ENCODE assay signal across 9 cellular contexts in genomic region chr6:125099211-125100017, GRCh38. TPM values are rescaled to one million over a fixed set of nuclear protein-coding genes. Genes with fewer than 3 reads are reported as not detected.
DNase-seq lines count a peak whose midpoint lies in the region; TF ChIP-seq lines count a peak whose summit lies in the region.
"Had no signal": no experiment of that assay in that cellular context is flagged by ENCODE, and none has a peak within 500 bp of the region (broad histone marks: within the 10 kb centered on the region; RNA-seq: fewer than 3 reads in every experiment).

No MANE protein-coding gene starts in this region.

- DNase-seq in DMS53 (lab: John Stamatoyannopoulos, UW) = peak; percentile 86
- DNase-seq in H9 = peak; percentile 72
- DNase-seq in NCI-H1436 treated with DMSO at 0.1 percent for 48 hours (lab: John Stamatoyannopoulos, UW) = peak; percentile 2
- peak; percentile 1 for DNase-seq in activated CD4-positive, alpha-beta T cell treated with anti-CD3 and anti-CD28 coated beads, Interleukin-2, amount 50 U/mL, for 1 hour
- DNase-seq in esophagus squamous epithelium (lab: John Stamatoyannopoulos, UW) = no peak
- DNase-seq in mucosa of gallbladder (ENCODE audit: low spot score) = peak; percentile 17
- DNase-seq in suprapubic skin (ENCODE audit: low spot score in 2 of 2) = no peak
- DNase-seq in NCI-H446 (lab: John Stamatoyannopoulos, UW) = no peak

- no CpG with 5 or more reads among the region's 48 CpGs for WGBS in H9 (ENCODE audit: extremely low coverage, insufficient read length, low lambda C conversion rate)
- WGBS in esophagus squamous epithelium, 2 donors = 3 to 10% methylated on average over 5 to 23 of the region's 48 CpGs
- 1% methylated on average over 29 of the region's 48 CpGs for WGBS in suprapubic skin

- no peak overlapping the region for H3K4ac ChIP-seq in H9 (ENCODE audit: low read depth, low read length)

- no peak overlapping the region for H3K56ac ChIP-seq in H9 (ENCODE audit: insufficient read length, low read depth, low read length)

- H4K91ac ChIP-seq in H9 (ENCODE audit: insufficient read length, low read depth, low read length) = no peak overlapping the region

- H3K23ac ChIP-seq in H9 (ENCODE audit: insufficient read length, low read depth, low read length) = no peak overlapping the region

- H3K18ac ChIP-seq in H9 (ENCODE audit: insufficient read length, low read depth, low read length) = peak overlapping the region; percentile 86

- H3K9me3 Mint-ChIP-seq in H9 = no peaks in the 10 kb centered on the region

- no peak overlapping the region for H3T11ph ChIP-seq in H9 (ENCODE audit: low read length)

- peak overlapping the region; percentile 66 to 79 for H3K4me3 Mint-ChIP-seq in H9

- no peak for TF ChIP-seq EP300 in suprapubic skin (IDR thresholded peaks at IDR 0.05)

- no peak overlapping the region for H2BK15ac ChIP-seq in H9 (ENCODE audit: low read depth, low read length)

- no peak overlapping the region for H2BK120ac ChIP-seq in H9 (ENCODE audit: low read depth, low read length, poor library complexity, severe bottlenecking)

- H2AFZ ChIP-seq in H9 (ENCODE audit: low read length) = no peak overlapping the region

- H2AK5ac ChIP-seq in H9 (ENCODE audit: insufficient read length, low read length) = no peak overlapping the region

- H2BK12ac ChIP-seq in H9 (ENCODE audit: insufficient read length, low read depth, low read length) = no peak overlapping the region

- H4K20me1 ChIP-seq in H9 (ENCODE audit: control insufficient read depth, insufficient read depth, insufficient read length) = no peaks in the 10 kb centered on the region

- peak overlapping the region; percentile 32 for H3K4me2 ChIP-seq in H9 (ENCODE audit: insufficient read depth, insufficient read length, low read length)

- H3K27ac Mint-ChIP-seq in H9 = no peak overlapping the region

- H2BK5ac ChIP-seq in H9 (ENCODE audit: insufficient read length, low read length) = no peak overlapping the region

- TF ChIP-seq CTCF in H9 (conservative IDR thresholded peaks at IDR 0.05) (no peak), esophagus squamous epithelium (IDR thresholded peaks at IDR 0.05) (no peak), suprapubic skin (IDR thresholded peaks at IDR 0.05) (no peak)

- H3K79me2 ChIP-seq in H9 (ENCODE audit: insufficient read depth, low read length) = no peaks in the 10 kb centered on the region

- intact Hi-C loops in esophagus squamous epithelium (cut with DNase I) = no loop called here

- no peaks in the 10 kb centered on the region; the same call in 1 of the 2 replicates for H3K27me3 ChIP-seq in H9 (ENCODE audit: insufficient read depth, low read length)
- no peaks in the 10 kb centered on the region for H3K27me3 ChIP-seq in esophagus squamous epithelium
- no peaks in the 10 kb centered on the region for H3K27me3 ChIP-seq in suprapubic skin

- H3K4me1 ChIP-seq in H9 (ENCODE audit: insufficient read depth, low read length) = no peaks in the 10 kb centered on the region
- peaks cover 0 to 42% (median 11%) of the 10 kb centered on the region in 3 donors for H3K4me1 ChIP-seq in esophagus squamous epithelium
- peaks cover 21% of the 10 kb centered on the region for H3K4me1 ChIP-seq in suprapubic skin

- TF ChIP-seq POLR2A in esophagus squamous epithelium (IDR thresholded peaks at IDR 0.05) (no peak), suprapubic skin (IDR thresholded peaks at IDR 0.05) (no peak)

- H3K36me3 Mint-ChIP-seq in H9 (ENCODE audit: insufficient read depth in 1 of 3, low read depth in 3 of 3) = no peaks in the 10 kb centered on the region

- no peak overlapping the region for H4K8ac ChIP-seq in H9 (replicated peaks; ENCODE audit: insufficient read length, low read depth, low read length)

- no peak overlapping the region for H2BK20ac ChIP-seq in H9 (ENCODE audit: low read depth, low read length, poor library complexity, severe bottlenecking)

- peaks cover 6% of the 10 kb centered on the region for H3K23me2 ChIP-seq in H9 (ENCODE audit: insufficient read length, low read depth, low read length, poor library complexity, severe bottlenecking)

- peaks cover 33% of the 10 kb centered on the region for H3K27me3 Mint-ChIP-seq in H9 (ENCODE audit: low read depth)

- H3K36me3 ChIP-seq in esophagus squamous epithelium (no peaks in the 10 kb centered on the region), suprapubic skin (no peaks in the 10 kb centered on the region)

- peaks cover 44% of the 10 kb centered on the region in 2 experiments for H3K4me1 Mint-ChIP-seq in H9

- peak overlapping the region; percentile 96 for H3K14ac ChIP-seq in H9 (ENCODE audit: insufficient read depth, low read length)

- H3K9ac ChIP-seq in H9 (ENCODE audit: extremely low read depth, insufficient read length, low read length) = no peak overlapping the region

- H3K27ac ChIP-seq in H9 (ENCODE audit: insufficient read length, low read depth, low read length) (no peak overlapping the region), esophagus squamous epithelium (peak overlapping the region in 1 of 4 donors; percentile 27), suprapubic skin (no peak overlapping the region)

- H3K4me3 ChIP-seq in esophagus squamous epithelium = peak overlapping the region; percentile 40 to 71 (median 50)
- peak overlapping the region; percentile 59 for H3K4me3 ChIP-seq in suprapubic skin

- H4K5ac ChIP-seq in H9 (ENCODE audit: insufficient read length, low read depth, low read length) = no peak overlapping the region

- H3K79me1 ChIP-seq in H9 (ENCODE audit: insufficient read depth, low read depth, low read length, poor library complexity, severe bottlenecking) = no peaks in the 10 kb centered on the region

- H3K9me3 ChIP-seq in H9 (ENCODE audit: control insufficient read depth, low read depth, low read length) = no peaks in the 10 kb centered on the region
- no peaks in the 10 kb centered on the region for H3K9me3 ChIP-seq in esophagus squamous epithelium
- H3K9me3 ChIP-seq in suprapubic skin = no peaks in the 10 kb centered on the region

RNA-seq across cellular contexts. Expression of gene TPD52L1, which starts 54.2 kb away (rescaled TPM):
- total RNA-seq in H9 (2021) (6.6 and 6.9 TPM in 2 replicates), esophagus squamous epithelium (100 to 1,000 TPM; 202 to 409 (median 275) TPM), mucosa of gallbladder (71.3 TPM), suprapubic skin (100 to 1,000 TPM; 146 to 202 (median 190) TPM)
- total RNA-seq: T-helper 1 cell treated with Interleukin-12 subunit alpha and Interleukin-12 subunit beta and Interleukin-4 antibody, amounts not matched to agents 30 ng/mL and 1 ng/mL, for 36 hours had no signal

Comparison
In these comparisons a context has a peak if more than half of its experiments do, and no peak if none do; other contexts are left out.
1. DNase-seq: peak in DMS53 (single experiment), H9 (single experiment), NCI-H1436 treated with DMSO at 0.1 percent for 48 hours (single experiment), activated CD4-positive, alpha-beta T cell treated with anti-CD3 and anti-CD28 coated beads, Interleukin-2, amount 50 U/mL, for 1 hour (single experiment) and mucosa of gallbladder (single experiment); none in esophagus squamous epithelium (single experiment), suprapubic skin (0 of 2) and NCI-H446 (0 of 2).